Comparison of ENCODE assay signal across 8 cellular contexts in the genomic region with DNA sequence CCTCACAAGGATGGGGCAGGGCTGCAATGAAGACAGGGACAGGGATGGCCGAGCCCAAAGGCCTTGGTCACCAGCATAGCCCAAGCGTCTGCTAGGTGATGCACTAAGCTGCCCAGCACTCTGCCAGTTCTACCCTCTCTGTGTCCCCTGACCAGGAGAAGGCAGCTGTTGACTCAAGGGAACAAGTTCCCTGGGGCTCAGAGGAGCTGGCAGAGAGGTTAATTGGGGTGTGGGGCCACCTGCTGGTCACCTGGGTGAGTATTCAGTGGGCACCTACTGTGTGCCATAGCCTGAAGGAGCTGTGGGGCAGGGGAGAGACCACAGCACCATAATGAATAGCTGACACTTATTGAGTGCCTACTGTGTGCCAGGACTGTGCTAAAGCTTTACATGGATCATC. TPM values are rescaled to one million over a fixed set of nuclear protein-coding genes. Genes with fewer than 3 reads are reported as not detected.
DNase-seq lines count a peak whose midpoint lies in the region; ATAC-seq and TF ChIP-seq lines count a peak whose summit lies in the region.

No MANE protein-coding gene starts in this region.

- peak in 4 of 5 donors; percentile 32 to 71 (median 42) for DNase-seq in CD8-positive, alpha-beta memory T cell
- peak; percentile 69 to 77 for DNase-seq in activated CD4-positive, alpha-beta T cell treated with anti-CD3 and anti-CD28 coated beads, Interleukin-2, amount 50 U/mL, for 48 hours
- DNase-seq in endothelial cell (ENCODE audit: low spot score) (peak; percentile 33), psoas muscle (peak; percentile 47 to 80), NCI-H524 treated with DMSO at 0.1 percent for 48 hours (lab: John Stamatoyannopoulos, UW) (no peak), coronary artery (ENCODE audit: low spot score) (no peak)
- no peak for DNase-seq in NK-92 treated with Interleukin-12 subunit alpha and Interleukin-12 subunit beta, amount 100 ng/mL, for 24 hours (lab: John Stamatoyannopoulos, UW)

- peaks cover 0 to 19% (median under 1%) of the 10 kb centered on the region in 3 donors for H3K36me3 Mint-ChIP-seq in CD8-positive, alpha-beta memory T cell
- H3K36me3 Mint-ChIP-seq in endothelial cell (ENCODE audit: low read depth, unreplicated experiment), result no peaks in the 10 kb centered on the region

- H3K27ac Mint-ChIP-seq in CD8-positive, alpha-beta memory T cell, result peak overlapping the region in 2 of 8 donors; percentile 47 to 49
- H3K27ac Mint-ChIP-seq in endothelial cell (ENCODE audit: unreplicated experiment), result no peak overlapping the region

- TF ChIP-seq RAD21 in Ishikawa (IDR thresholded peaks at IDR 0.05; ENCODE audit: low read depth), result peak; percentile 80

- POLR2A ChIA-PET in CD8-positive, alpha-beta memory T cell (lab: Charles Lee), result interaction anchor here (0.5 to 2.0 kb wide), 5 partner anchors 14 to 287 kb away, joined by 3 to 15 read pairs (median 3); a partner anchor contains a TSS

- no peak overlapping the region for H3K4me3 Mint-ChIP-seq in CD8-positive, alpha-beta memory T cell
- no peak overlapping the region for H3K4me3 Mint-ChIP-seq in endothelial cell (ENCODE audit: unreplicated experiment)

- peaks cover 3% of the 10 kb centered on the region for H3K4me1 ChIP-seq in CD8-positive, alpha-beta memory T cell (ENCODE audit: insufficient read depth, low read length)
- peaks cover 30% of the 10 kb centered on the region for H3K4me1 ChIP-seq in psoas muscle

- no peak overlapping the region for H3K27ac ChIP-seq in CD8-positive, alpha-beta memory T cell (ENCODE audit: low read depth, low read length)
- no peak overlapping the region for H3K27ac ChIP-seq in psoas muscle
- no peak overlapping the region for H3K27ac ChIP-seq in coronary artery

- H3K36me3 ChIP-seq in CD8-positive, alpha-beta memory T cell (ENCODE audit: insufficient read depth, low read length), result peaks cover 8% of the 10 kb centered on the region
- peaks cover 2 to 11% of the 10 kb centered on the region in 2 donors for H3K36me3 ChIP-seq in psoas muscle (ENCODE audit: insufficient read depth in 1 of 2, low read depth in 1 of 2)

- no peak for TF ChIP-seq EP300 in Ishikawa (IDR thresholded peaks at IDR 0.05; ENCODE audit: borderline replicate concordance)

- ATAC-seq in psoas muscle, result peak; percentile 60 to 71 (median 66)

- H3K27me3 ChIP-seq in CD8-positive, alpha-beta memory T cell (ENCODE audit: insufficient read depth, low read length, poor library complexity, severe bottlenecking), result no peaks in the 10 kb centered on the region
- no peaks in the 10 kb centered on the region for H3K27me3 ChIP-seq in psoas muscle (ENCODE audit: insufficient read depth in 3 of 3, low read length in 2 of 3)

- intact Hi-C loops in psoas muscle (cut with DNase I), result loop anchor here in 1 of 2 donors (1.0 kb wide), 1 partner anchor 36 kb away; no protein-coding TSS in a partner anchor

- H3K9me3 ChIP-seq in CD8-positive, alpha-beta memory T cell (ENCODE audit: low read length), result no peaks in the 10 kb centered on the region
- H3K9me3 ChIP-seq in psoas muscle, result no peaks in the 10 kb centered on the region

- H3K27me3 Mint-ChIP-seq in CD8-positive, alpha-beta memory T cell, result no peaks in the 10 kb centered on the region
- H3K27me3 Mint-ChIP-seq in endothelial cell (ENCODE audit: unreplicated experiment), result peaks cover 10% of the 10 kb centered on the region

- peaks cover 0 to 3% (median 0%) of the 10 kb centered on the region in 3 donors for H3K4me1 Mint-ChIP-seq in CD8-positive, alpha-beta memory T cell
- no peaks in the 10 kb centered on the region for H3K4me1 Mint-ChIP-seq in endothelial cell (ENCODE audit: unreplicated experiment)

- no peaks in the 10 kb centered on the region for H3K9me3 Mint-ChIP-seq in CD8-positive, alpha-beta memory T cell
- H3K9me3 Mint-ChIP-seq in endothelial cell (ENCODE audit: unreplicated experiment), result no peaks in the 10 kb centered on the region

- CTCF ChIA-PET in CD8-positive, alpha-beta memory T cell (lab: Charles Lee), result interaction anchor here (0.9 to 15.8 kb wide), 11 partner anchors 13 to 83 kb away, joined by 3 to 277 read pairs (median 6); a partner anchor contains a TSS

- WGBS in psoas muscle, 3 donors, result 64 to 74% (median 69%) methylated on average over 2 of the region's 2 CpGs

- TF ChIP-seq CTCF in endothelial cell (IDR thresholded peaks at IDR 0.05; ENCODE audit: unreplicated experiment) (peak; percentile 20), psoas muscle (IDR thresholded peaks at IDR 0.05) (peak; percentile 54), coronary artery (IDR thresholded peaks at IDR 0.05) (no peak)

- no peak overlapping the region for H3K4me3 ChIP-seq in CD8-positive, alpha-beta memory T cell (ENCODE audit: low read length)
- no peak overlapping the region for H3K4me3 ChIP-seq in psoas muscle
- no peak overlapping the region for H3K4me3 ChIP-seq in coronary artery

TF ChIP-seq in Ishikawa, 13 proteins besides CTCF, POLR2A, EP300 and RAD21:
- TF ChIP-seq FOXM1 (IDR thresholded peaks at IDR 0.05; ENCODE audit: borderline replicate concordance, low read depth), result no peak
- no peak for TF ChIP-seq ZBTB7A (IDR thresholded peaks at IDR 0.05; ENCODE audit: low read depth)
- no peak for TF ChIP-seq NFIC (IDR thresholded peaks at IDR 0.05)
- TF ChIP-seq CEBPB (IDR thresholded peaks at IDR 0.05), result no peak
- no peak for TF ChIP-seq TCF12 (IDR thresholded peaks at IDR 0.05; ENCODE audit: low read depth)
- no peak for TF ChIP-seq TAF1 (IDR thresholded peaks at IDR 0.05; ENCODE audit: low read depth)
- TF ChIP-seq, protein P1, sequence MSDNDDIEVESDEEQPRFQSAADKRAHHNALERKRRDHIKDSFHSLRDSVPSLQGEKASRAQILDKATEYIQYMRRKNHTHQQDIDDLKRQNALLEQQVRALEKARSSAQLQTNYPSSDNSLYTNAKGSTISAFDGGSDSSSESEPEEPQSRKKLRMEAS (IDR thresholded peaks at IDR 0.05), result no peak
- no peak for TF ChIP-seq CREB1 (IDR thresholded peaks at IDR 0.05; ENCODE audit: low read depth)
- TF ChIP-seq, protein P2, sequence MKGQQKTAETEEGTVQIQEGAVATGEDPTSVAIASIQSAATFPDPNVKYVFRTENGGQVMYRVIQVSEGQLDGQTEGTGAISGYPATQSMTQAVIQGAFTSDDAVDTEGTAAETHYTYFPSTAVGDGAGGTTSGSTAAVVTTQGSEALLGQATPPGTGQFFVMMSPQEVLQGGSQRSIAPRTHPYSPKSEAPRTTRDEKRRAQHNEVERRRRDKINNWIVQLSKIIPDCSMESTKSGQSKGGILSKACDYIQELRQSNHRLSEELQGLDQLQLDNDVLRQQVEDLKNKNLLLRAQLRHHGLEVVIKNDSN (IDR thresholded peaks at IDR 0.05), result no peak
- TF ChIP-seq TEAD4 (IDR thresholded peaks at IDR 0.05), result no peak
- TF ChIP-seq YY1 (IDR thresholded peaks at IDR 0.05; ENCODE audit: low read depth), result no peak
- TF ChIP-seq EGR1 (IDR thresholded peaks at IDR 0.05), result no peak
- TF ChIP-seq, protein P3, sequence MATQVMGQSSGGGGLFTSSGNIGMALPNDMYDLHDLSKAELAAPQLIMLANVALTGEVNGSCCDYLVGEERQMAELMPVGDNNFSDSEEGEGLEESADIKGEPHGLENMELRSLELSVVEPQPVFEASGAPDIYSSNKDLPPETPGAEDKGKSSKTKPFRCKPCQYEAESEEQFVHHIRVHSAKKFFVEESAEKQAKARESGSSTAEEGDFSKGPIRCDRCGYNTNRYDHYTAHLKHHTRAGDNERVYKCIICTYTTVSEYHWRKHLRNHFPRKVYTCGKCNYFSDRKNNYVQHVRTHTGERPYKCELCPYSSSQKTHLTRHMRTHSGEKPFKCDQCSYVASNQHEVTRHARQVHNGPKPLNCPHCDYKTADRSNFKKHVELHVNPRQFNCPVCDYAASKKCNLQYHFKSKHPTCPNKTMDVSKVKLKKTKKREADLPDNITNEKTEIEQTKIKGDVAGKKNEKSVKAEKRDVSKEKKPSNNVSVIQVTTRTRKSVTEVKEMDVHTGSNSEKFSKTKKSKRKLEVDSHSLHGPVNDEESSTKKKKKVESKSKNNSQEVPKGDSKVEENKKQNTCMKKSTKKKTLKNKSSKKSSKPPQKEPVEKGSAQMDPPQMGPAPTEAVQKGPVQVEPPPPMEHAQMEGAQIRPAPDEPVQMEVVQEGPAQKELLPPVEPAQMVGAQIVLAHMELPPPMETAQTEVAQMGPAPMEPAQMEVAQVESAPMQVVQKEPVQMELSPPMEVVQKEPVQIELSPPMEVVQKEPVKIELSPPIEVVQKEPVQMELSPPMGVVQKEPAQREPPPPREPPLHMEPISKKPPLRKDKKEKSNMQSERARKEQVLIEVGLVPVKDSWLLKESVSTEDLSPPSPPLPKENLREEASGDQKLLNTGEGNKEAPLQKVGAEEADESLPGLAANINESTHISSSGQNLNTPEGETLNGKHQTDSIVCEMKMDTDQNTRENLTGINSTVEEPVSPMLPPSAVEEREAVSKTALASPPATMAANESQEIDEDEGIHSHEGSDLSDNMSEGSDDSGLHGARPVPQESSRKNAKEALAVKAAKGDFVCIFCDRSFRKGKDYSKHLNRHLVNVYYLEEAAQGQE (IDR thresholded peaks at IDR 0.05; ENCODE audit: low read depth), result no peak

RNA-seq across cellular contexts. Expression of a gene that starts 22.0 kb away (rescaled TPM):
- 1 to 10 TPM; 2.0 to 2.1 TPM for total RNA-seq in CD8-positive, alpha-beta memory T cell
- 0.16 TPM for polyA plus RNA-seq in CD8-positive, alpha-beta memory T cell
- 1.3 TPM for total RNA-seq in endothelial cell (ENCODE audit: unreplicated experiment)
- under 1 TPM; 0.46 to 0.91 (median 0.88) TPM for total RNA-seq in psoas muscle
- polyA plus RNA-seq in psoas muscle, result under 1 TPM; 0.01 to 0.91 (median 0.21) TPM

RNA-seq across cellular contexts. Expression of a gene that starts 35.8 kb away (rescaled TPM):
- total RNA-seq in CD8-positive, alpha-beta memory T cell, result 100 to 1,000 TPM; 153 to 156 TPM
- polyA plus RNA-seq in CD8-positive, alpha-beta memory T cell, result 57.0 TPM
- total RNA-seq in endothelial cell (ENCODE audit: unreplicated experiment), result 6.4 TPM
- total RNA-seq in psoas muscle, result 100 to 1,000 TPM in 3 of 4 donors, 10 to 100 TPM in 1; 88.2 to 277 (median 187) TPM
- polyA plus RNA-seq in psoas muscle, result 100 to 1,000 TPM; 213 to 409 (median 328) TPM

RNA-seq across cellular contexts. Expression of a gene that starts 41.1 kb away (rescaled TPM):
- total RNA-seq in CD8-positive, alpha-beta memory T cell, result 100 to 1,000 TPM; 216 to 222 TPM
- 92.8 TPM for polyA plus RNA-seq in CD8-positive, alpha-beta memory T cell
- total RNA-seq in endothelial cell (ENCODE audit: unreplicated experiment) (2.6 TPM), psoas muscle (10 to 100 TPM; 16.9 to 75.1 (median 50.4) TPM)
- 10 to 100 TPM; 12.8 to 36.5 (median 18.5) TPM for polyA plus RNA-seq in psoas muscle

Comparison
In these comparisons a context has a peak if more than half of its experiments do, and no peak if none do; other contexts are left out.
1. DNase-seq: peak in CD8-positive, alpha-beta memory T cell (4 of 5), activated CD4-positive, alpha-beta T cell treated with anti-CD3 and anti-CD28 coated beads, Interleukin-2, amount 50 U/mL, for 48 hours (2 of 2), endothelial cell (single experiment) and psoas muscle (2 of 2); none in NCI-H524 treated with DMSO at 0.1 percent for 48 hours (single experiment), coronary artery (single experiment) and NK-92 treated with Interleukin-12 subunit alpha and Interleukin-12 subunit beta, amount 100 ng/mL, for 24 hours (single experiment).
2. RNA of a gene that starts 35.8 kb away (total RNA-seq): 88.2 to 277 TPM in psoas muscle and 153 to 156 TPM in CD8-positive, alpha-beta memory T cell; 6.4 TPM in endothelial cell (single experiment); every median in the first group is over 10 times any median in the second.